1 cellular context compared by ENCODE assay signal in genomic region chr11:77053217-77054013, GRCh38.
TF ChIP-seq lines count a peak whose summit lies in the region.

No MANE protein-coding gene starts in this region.

TF ChIP-seq in K562, 482 proteins besides CTCF, POLR2A, EP300 and RAD21 (continues in another document):
- TF ChIP-seq ZNF586 (CRISPR knock-in tag; conservative IDR thresholded peaks at IDR 0.05) (no peak), RREB1 (CRISPR knock-in tag; IDR thresholded peaks at IDR 0.05) (peak; percentile 92; the same call in 1 of the 2 replicates), SNAPC5 (CRISPR knock-in tag; IDR thresholded peaks at IDR 0.05) (no peak), CLOCK (CRISPR knock-in tag; IDR thresholded peaks at IDR 0.05; ENCODE audit: borderline replicate concordance) (no peak), ZBTB11 (CRISPR knock-in tag; IDR thresholded peaks at IDR 0.05) (peak in 1 of 3 experiments; percentile 57; a peak in 2 of 6 replicates), HDAC8 (tag; IDR thresholded peaks at IDR 0.05) (peak; percentile 89), ZNF398 (CRISPR knock-in tag; IDR thresholded peaks at IDR 0.05) (no peak), CBFA2T2 (conservative IDR thresholded peaks at IDR 0.05) (peak; percentile 67), ZNF124 (CRISPR knock-in tag; IDR thresholded peaks at IDR 0.05) (no peak), ZNF41 (CRISPR knock-in tag; conservative IDR thresholded peaks at IDR 0.05) (peak; percentile 76; the same call in 1 of the 2 replicates), POLR3A (IDR thresholded peaks at IDR 0.05; ENCODE audit: borderline replicate concordance, extremely low read depth, insufficient read depth, insufficient read length) (no peak), NCOR1 (IDR thresholded peaks at IDR 0.05) (peak; percentile 71), BRD4 (IDR thresholded peaks at IDR 0.05) (no peak), ZNF507 (tag; conservative IDR thresholded peaks at IDR 0.05) (peak; percentile 35; the same call in 1 of the 2 replicates), ZNF324 (CRISPR knock-in tag; IDR thresholded peaks at IDR 0.05) (0 out of 2 replicates have a peak, but pooled peaks have one; percentile 30), CTBP1 (IDR thresholded peaks at IDR 0.05; ENCODE audit: borderline replicate concordance) (no peak), ZNF134 (CRISPR knock-in tag; conservative IDR thresholded peaks at IDR 0.05) (peak; percentile 65), CSDE1 (IDR thresholded peaks at IDR 0.05) (no peak), ZNF165 (CRISPR knock-in tag; IDR thresholded peaks at IDR 0.05; ENCODE audit: borderline replicate concordance) (peak; percentile 70; the same call in 1 of the 2 replicates), KLF6 (CRISPR knock-in tag; IDR thresholded peaks at IDR 0.05; ENCODE audit: borderline replicate concordance) (peak; percentile 80; the same call in 1 of the 2 replicates), NCOA6 (IDR thresholded peaks at IDR 0.05) (no peak), NFXL1 (CRISPR knock-in tag; IDR thresholded peaks at IDR 0.05) (peak; percentile 54; the same call in 1 of the 2 replicates), HIVEP1 (CRISPR knock-in tag; IDR thresholded peaks at IDR 0.05) (peak; percentile 82), CC2D1A (IDR thresholded peaks at IDR 0.05) (no peak), ZNF609 (CRISPR knock-in tag; IDR thresholded peaks at IDR 0.05; ENCODE audit: borderline replicate concordance) (no peak), SOX6 (IDR thresholded peaks at IDR 0.05) (peak; percentile 48; the same call in 1 of the 2 replicates), ZNF766 (CRISPR knock-in tag; conservative IDR thresholded peaks at IDR 0.05) (peak; percentile 69), ZNF239 (CRISPR knock-in tag; IDR thresholded peaks at IDR 0.05) (peak; percentile 63; the same call in 1 of the 2 replicates), E2F3 (CRISPR knock-in tag; IDR thresholded peaks at IDR 0.05) (peak; percentile 76), MECOM (CRISPR knock-in tag; IDR thresholded peaks at IDR 0.05) (peak; percentile 80), PHF8 (IDR thresholded peaks at IDR 0.05; ENCODE audit: borderline replicate concordance, low read length) (no peak), HNRNPLL (IDR thresholded peaks at IDR 0.05; ENCODE audit: low read depth, low read length, poor library complexity, severe bottlenecking) (no peak), ZKSCAN8 (CRISPR knock-in tag; IDR thresholded peaks at IDR 0.05) (0 out of 2 replicates have a peak, but pooled peaks have one; percentile 33), MCM2 (IDR thresholded peaks at IDR 0.05; ENCODE audit: low read depth) (no peak), RFX7 (CRISPR knock-in tag; IDR thresholded peaks at IDR 0.05) (no peak), ZNF655 (CRISPR knock-in tag; IDR thresholded peaks at IDR 0.05) (no peak), PML (IDR thresholded peaks at IDR 0.05; ENCODE audit: low read length) (no peak), BHLHE40 (IDR thresholded peaks at IDR 0.05; ENCODE audit: low read length) (no peak), ZNF57 (CRISPR knock-in tag; IDR thresholded peaks at IDR 0.05) (0 out of 2 replicates have a peak, but pooled peaks have one; percentile 55), ZNF445 (CRISPR knock-in tag; IDR thresholded peaks at IDR 0.05; ENCODE audit: low read depth) (peak; percentile 72; the same call in 1 of the 2 replicates), L3MBTL2 (IDR thresholded peaks at IDR 0.05) (no peak), RBFOX2 (IDR thresholded peaks at IDR 0.05; ENCODE audit: low read depth, low read length) (no peak), SMARCA4 (IDR thresholded peaks at IDR 0.05) (0 out of 2 replicates have a peak, but pooled peaks have one; percentile 39), KLF10 (CRISPR knock-in tag; IDR thresholded peaks at IDR 0.05) (no peak), ZNF76 (CRISPR knock-in tag; IDR thresholded peaks at IDR 0.05; ENCODE audit: borderline replicate concordance) (0 out of 2 replicates have a peak, but pooled peaks have one; percentile 82), ZNF584 (CRISPR knock-in tag; IDR thresholded peaks at IDR 0.05; ENCODE audit: low read depth) (0 out of 2 replicates have a peak, but pooled peaks have one; percentile 41)
